Comparison of ENCODE assay signal across 10 cellular contexts in genomic region chrX:154836163-154836562, GRCh38. TPM values are rescaled to one million over a fixed set of nuclear protein-coding genes. Genes with fewer than 3 reads are reported as not detected.
"Had no signal": no experiment of that assay in that cellular context is flagged by ENCODE, and none has a peak within 500 bp of the region (broad histone marks: within the 10 kb centered on the region; RNA-seq: fewer than 3 reads in every experiment).

No MANE protein-coding gene starts in this region.

- FAIRE-seq: HepG2, HTR-8/SVneo had no signal

- DNase-seq: IMR-90, KBM-7, KG1 had no signal

- H3K9ac ChIP-seq: KMS-11 had no signal

- ATAC-seq: HepG2 had no signal

- H3K27ac ChIP-seq: HL-60, KMS-11 had no signal

- H3K4me2 ChIP-seq: KMS-11 had no signal

RNA-seq across cellular contexts. Expression of gene SMIM9, which starts 1.7 kb away (rescaled TPM):
- total RNA-seq: HepG2, HT-29, HT1080, IMR-90 had no signal
- polyA plus RNA-seq: HepG2, IgD-negative memory B cell, IMR-90 had no signal

RNA-seq across cellular contexts. Expression of gene MPP1, which starts 30.9 kb away (rescaled TPM):
- total RNA-seq: HT-29 had no signal
